Comparison of ENCODE assay signal across 14 cellular contexts in the genomic region with DNA sequence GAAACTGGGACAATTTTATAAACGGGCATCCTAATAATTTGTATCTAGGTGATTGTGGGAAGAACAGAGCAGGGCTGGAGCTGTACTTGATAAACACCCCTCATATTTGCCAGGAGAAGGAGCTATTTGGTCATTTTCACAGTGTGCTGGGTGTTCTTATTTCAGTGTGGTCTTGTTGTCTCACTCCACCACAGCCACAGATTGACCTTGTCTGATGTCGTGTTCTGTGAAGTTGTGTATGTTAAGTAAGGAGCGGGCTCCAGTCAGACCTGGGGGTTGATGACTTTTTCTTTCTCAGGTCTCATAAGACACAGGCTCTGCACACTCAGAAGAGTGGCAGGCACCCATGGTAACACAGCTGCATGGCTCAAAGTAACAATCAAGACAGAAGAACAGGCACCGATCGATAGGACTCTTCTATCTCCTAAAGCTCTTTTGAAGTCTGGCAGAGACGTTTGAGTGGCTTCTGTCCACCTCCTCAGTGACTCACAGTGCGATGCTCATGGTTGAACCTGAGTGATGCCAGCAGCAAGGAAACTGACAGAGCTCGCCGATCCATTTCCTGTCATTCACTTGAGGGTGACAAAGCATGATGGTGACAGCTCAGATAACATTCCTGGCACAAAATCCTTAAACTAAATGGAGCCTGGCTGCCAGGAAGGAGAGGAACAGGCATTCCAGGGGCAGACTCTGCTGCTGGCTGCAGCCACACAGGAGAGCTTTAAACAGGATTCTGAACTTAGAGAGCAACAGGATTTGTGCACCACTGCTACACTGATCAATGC. TPM values are rescaled to one million over a fixed set of nuclear protein-coding genes. Genes with fewer than 3 reads are reported as not detected.
DNase-seq lines count a peak whose midpoint lies in the region; ATAC-seq, FAIRE-seq and TF ChIP-seq lines count a peak whose summit lies in the region.
"Had no signal": no experiment of that assay in that cellular context is flagged by ENCODE, and none has a peak within 500 bp of the region (broad histone marks: within the 10 kb centered on the region; RNA-seq: fewer than 3 reads in every experiment).

No MANE protein-coding gene starts in this region.

- no peak for TF ChIP-seq CTCF in K562 (IDR thresholded peaks at IDR 0.05 in 2 of 3, conservative IDR thresholded peaks at IDR 0.05 in 1 of 3; ENCODE audit: insufficient read depth in 2 of 3, low read depth in 1 of 3, low read length in 3 of 3)

- H2AFZ ChIP-seq in K562 (ENCODE audit: low read depth, low read length) = no peak overlapping the region

- no peak overlapping the region for H3K27ac ChIP-seq in K562 (ENCODE audit: extremely low read depth, low read depth, low read length)

- H3K79me2 ChIP-seq in K562 (ENCODE audit: control insufficient read depth, insufficient read depth, low read length) = no peaks in the 10 kb centered on the region

- H3K4me3 ChIP-seq in K562 (no peak overlapping the region), H7 (ENCODE audit: insufficient read depth, low read depth, low read length) (no peak overlapping the region)

- H3K9me3 ChIP-seq in K562 (replicated peaks; ENCODE audit: control insufficient read depth, insufficient read depth, low read depth, low read length) = no peaks in the 10 kb centered on the region

- no peak for FAIRE-seq in K562 (lab: Jason Lieb, UNC)

- TF ChIP-seq EP300 in K562 (IDR thresholded peaks at IDR 0.05; ENCODE audit: low read length) = no peak

- H3K4me1 ChIP-seq in K562 (replicated peaks in 1 of 2; ENCODE audit: control insufficient read depth in 2 of 2, insufficient read depth in 2 of 2, low read length in 2 of 2) = peaks cover 3 to 4% of the 10 kb centered on the region in 2 experiments; a peak in 3 of 5 replicates

- no peak overlapping the region for H3K4me2 ChIP-seq in K562 (ENCODE audit: insufficient read depth, low read length)

- ATAC-seq in K562 (no peak), left lobe of liver (no peak)

- in situ Hi-C loops in K562 (cut with MboI) = loop anchor here (10.0 kb wide), 2 partner anchors 199 to 619 kb away; no protein-coding TSS in a partner anchor

- no peaks in the 10 kb centered on the region for H3K9me1 ChIP-seq in K562 (ENCODE audit: control insufficient read depth, insufficient read depth, low read length)

- intact Hi-C loops in K562 (cut with micrococcal nuclease) = no loop called here

- H3K9ac ChIP-seq in K562 (ENCODE audit: insufficient read depth in 1 of 2, low read depth in 2 of 2, low read length in 2 of 2) = no peak overlapping the region

- DNase-seq in AG08395 (ENCODE audit: low spot score) = peak; percentile 25
- peak; percentile 34 for DNase-seq in ELR (ENCODE audit: low read depth)
- DNase-seq in K562 (ENCODE audit: extremely low read depth in 1 of 4, low spot score in 3 of 4) = no peak
- peak; percentile 32 for DNase-seq in iris pigment epithelial cell (ENCODE audit: low read depth)
- DNase-seq in left lobe of liver (ENCODE audit: low spot score) = no peak
- DNase-seq in H7 = no peak
- DNase-seq in COLO829 (ENCODE audit: low spot score) = no peak
- DNase-seq in DMS 273 treated with DMSO at 0.1 percent for 48 hours (lab: John Stamatoyannopoulos, UW) = no peak
- DNase-seq: activated CD4-positive, CD25-positive, alpha-beta regulatory T cell treated with anti-CD3 and anti-CD28 coated beads, Interleukin-2, amount 50 U/mL, for 72 hours; H9; hippocampal formation; NCI-H1417; NCI-H774; posterior cingulate gyrus had no signal

- H3K27me3 ChIP-seq in K562 (ENCODE audit: control insufficient read depth in 2 of 2, insufficient read depth in 2 of 2, low read length in 2 of 2) (peaks cover 21 to 49% of the 10 kb centered on the region in 2 experiments), H7 (ENCODE audit: control insufficient read depth, insufficient read depth, low read length) (no peaks in the 10 kb centered on the region; the same call in 1 of the 2 replicates)

- CTCF ChIA-PET in K562 (lab: Yijun Ruan, JAX; ENCODE audit: low intra/inter-chr PET ratio) = no interaction called here

- TF ChIP-seq POLR2A in K562 (conservative IDR thresholded peaks at IDR 0.05) = no peak

- POLR2A ChIA-PET in K562 (lab: Yijun Ruan, JAX) = interaction anchor here (1.1 kb wide), 1 partner anchor 21 kb away, joined by 6 read pairs; a partner anchor contains a TSS

- BruUV-seq in K562 (replicated peaks; lab: Mats Ljungman, UMichigan) = no TSS peak

- TF ChIP-seq RAD21 in K562 (CRISPR knock-in tag; conservative IDR thresholded peaks at IDR 0.05 in 1 of 2, IDR thresholded peaks at IDR 0.05 in 1 of 2) = no peak

- H4K20me1 ChIP-seq in K562 (replicated peaks; ENCODE audit: control insufficient read depth, insufficient read depth, low read length) = 0 out of 2 replicates have a peak, but pooled peaks cover 3% of the 10 kb centered on the region

- no peaks in the 10 kb centered on the region for H3K36me3 ChIP-seq in K562 (ENCODE audit: control insufficient read depth, insufficient read depth, low read length)
- H3K36me3 ChIP-seq in H7 (replicated peaks; ENCODE audit: control insufficient read depth, insufficient read depth, low read length) = no peaks in the 10 kb centered on the region

- 2% methylated on average over 9 of the region's 9 CpGs for WGBS in K562 (ENCODE audit: insufficient coverage, low coverage, missing lambda C conversion rate)

TF ChIP-seq in K562, 482 proteins besides CTCF, POLR2A, EP300 and RAD21 (continues in another document):
- TF ChIP-seq MEIS2 (IDR thresholded peaks at IDR 0.05; ENCODE audit: partially characterized antibody) = peak; percentile 20
- TF ChIP-seq, protein P1, sequence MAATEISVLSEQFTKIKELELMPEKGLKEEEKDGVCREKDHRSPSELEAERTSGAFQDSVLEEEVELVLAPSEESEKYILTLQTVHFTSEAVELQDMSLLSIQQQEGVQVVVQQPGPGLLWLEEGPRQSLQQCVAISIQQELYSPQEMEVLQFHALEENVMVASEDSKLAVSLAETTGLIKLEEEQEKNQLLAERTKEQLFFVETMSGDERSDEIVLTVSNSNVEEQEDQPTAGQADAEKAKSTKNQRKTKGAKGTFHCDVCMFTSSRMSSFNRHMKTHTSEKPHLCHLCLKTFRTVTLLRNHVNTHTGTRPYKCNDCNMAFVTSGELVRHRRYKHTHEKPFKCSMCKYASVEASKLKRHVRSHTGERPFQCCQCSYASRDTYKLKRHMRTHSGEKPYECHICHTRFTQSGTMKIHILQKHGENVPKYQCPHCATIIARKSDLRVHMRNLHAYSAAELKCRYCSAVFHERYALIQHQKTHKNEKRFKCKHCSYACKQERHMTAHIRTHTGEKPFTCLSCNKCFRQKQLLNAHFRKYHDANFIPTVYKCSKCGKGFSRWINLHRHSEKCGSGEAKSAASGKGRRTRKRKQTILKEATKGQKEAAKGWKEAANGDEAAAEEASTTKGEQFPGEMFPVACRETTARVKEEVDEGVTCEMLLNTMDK (IDR thresholded peaks at IDR 0.05; ENCODE audit: borderline replicate concordance, insufficient read depth, low read depth, low read length, poor library complexity, severe bottlenecking) = no peak

RNA-seq across cellular contexts. Expression of a gene that starts 20.8 kb away (rescaled TPM):
- 3.7 and 8.1 TPM in 2 replicates for total RNA-seq in K562 (2011; cell fraction: chromatin; rRNA removed; ENCODE audit: low replicate concordance)
- total RNA-seq in K562 (2011; cell fraction: nucleolus; rRNA removed) = 3.0 and 3.2 TPM in 2 replicates
- 6.1 and 11.6 TPM in 2 replicates for total RNA-seq in K562 (2011; cell fraction: nucleoplasm; rRNA removed)
- total RNA-seq in K562 (2014; rRNA removed) (15.9 and 16.0 TPM in 2 replicates), K562 (2014; rRNA removed; fragmentation: Illumina TruSeq; extraction: Trizol) (32.8 and 34.2 TPM in 2 replicates), K562 (2015; rRNA removed; fragmentation: Illumina TruSeq; extraction: Trizol) (26.9 and 30.3 TPM in 2 replicates), K562 (2021) (44.0 and 46.0 TPM in 2 replicates), left lobe of liver (10.9 TPM)
- polyA plus RNA-seq in K562 (2011; rRNA removed) (48.3 and 62.7 TPM in 2 replicates), K562 (2014; fragmentation: Illumina TruSeq; extraction: Trizol) (36.6 and 38.7 TPM in 2 replicates), K562 (2014; fragmentation: Nextera tagmentation; extraction: Ambion mirVana) (100 to 1,000 TPM; 131 TPM), K562 (2014; rRNA removed) (27.2 and 28.3 TPM in 2 replicates)
- 8.6 and 12.8 TPM in 2 replicates for polyA plus RNA-seq in K562 (2011; cell fraction: cytosol; rRNA removed)
- polyA plus RNA-seq in K562 (2011; cell fraction: nucleus; rRNA removed) = 5.3 and 11.8 TPM in 2 replicates
- polyA plus RNA-seq in K562 (2012) = 26.1 and 35.0 TPM in 2 replicates
- 24.8 and 26.0 TPM in 2 replicates for polyA minus RNA-seq in K562 (2011; rRNA and poly(A)+ RNA removed)
- polyA minus RNA-seq in K562 (2011; cell fraction: cytosol; rRNA and poly(A)+ RNA removed) = 11.1 and 12.0 TPM in 2 replicates
- 5.1 and 9.1 TPM in 2 replicates for polyA minus RNA-seq in K562 (2011; cell fraction: nucleus; rRNA and poly(A)+ RNA removed)
- total RNA-seq in H7 (2014; rRNA removed; shearing (Covaris generic)) = 9.7 and 15.0 TPM in 2 replicates

RNA-seq across cellular contexts. Expression of a gene that starts 21.1 kb away (rescaled TPM):
- total RNA-seq in K562 (2011; cell fraction: chromatin; rRNA removed; ENCODE audit: low replicate concordance) = 95.1 and 114 TPM in 2 replicates
- total RNA-seq in K562 (2011; cell fraction: nucleolus; rRNA removed) = 55.7 and 63.8 TPM in 2 replicates
- total RNA-seq in K562 (2011; cell fraction: nucleoplasm; rRNA removed) = 70.1 and 91.8 TPM in 2 replicates
- total RNA-seq in K562 (2014; rRNA removed) (41.2 and 41.6 TPM in 2 replicates), K562 (2014; rRNA removed; fragmentation: Illumina TruSeq; extraction: Trizol) (43.6 and 49.4 TPM in 2 replicates), K562 (2015; rRNA removed; fragmentation: Illumina TruSeq; extraction: Trizol) (37.7 and 41.1 TPM in 2 replicates), K562 (2021) (38.9 and 40.9 TPM in 2 replicates), left lobe of liver (17.8 TPM)
- polyA plus RNA-seq in K562 (2011; rRNA removed) (35.5 and 44.4 TPM in 2 replicates), K562 (2014; fragmentation: Illumina TruSeq; extraction: Trizol) (42.9 and 44.1 TPM in 2 replicates), K562 (2014; fragmentation: Nextera tagmentation; extraction: Ambion mirVana) (10 to 100 TPM; 12.8 to 14.5 TPM), K562 (2014; rRNA removed) (33.0 and 38.2 TPM in 2 replicates)
- polyA plus RNA-seq in K562 (2011; cell fraction: cytosol; rRNA removed) = 19.0 and 27.9 TPM in 2 replicates
- 38.4 and 44.0 TPM in 2 replicates for polyA plus RNA-seq in K562 (2011; cell fraction: nucleus; rRNA removed)
- polyA plus RNA-seq in K562 (2012) = 25.3 and 33.7 TPM in 2 replicates
- 63.7 and 64.9 TPM in 2 replicates for polyA minus RNA-seq in K562 (2011; rRNA and poly(A)+ RNA removed)
- polyA minus RNA-seq in K562 (2011; cell fraction: cytosol; rRNA and poly(A)+ RNA removed) = 19.3 and 23.3 TPM in 2 replicates
- 54.3 and 94.4 TPM in 2 replicates for polyA minus RNA-seq in K562 (2011; cell fraction: nucleus; rRNA and poly(A)+ RNA removed)
- 28.4 and 29.0 TPM in 2 replicates for total RNA-seq in H7 (2014; rRNA removed; shearing (Covaris generic))

Comparison
In these comparisons a context has a peak if more than half of its experiments do, and no peak if none do; other contexts are left out.
1. DNase-seq: peak in AG08395 (single experiment), ELR (single experiment) and iris pigment epithelial cell (single experiment); none in K562 (0 of 4), left lobe of liver (single experiment), H7 (single experiment), COLO829 (single experiment) and DMS 273 treated with DMSO at 0.1 percent for 48 hours (single experiment).